Comparison of ENCODE assay signal across 1 cellular context in genomic region chr18:10682368-10682714, GRCh38.
A peak's percentile ranks its signal among the peaks of the same experiment; 100 is the strongest.
TF ChIP-seq lines count a peak whose summit lies in the region.

No MANE protein-coding gene starts in this region.

TF ChIP-seq in K562, 482 proteins besides CTCF, POLR2A, EP300 and RAD21 (continued from another document):
- TF ChIP-seq SNAPC5 (CRISPR knock-in tag; IDR thresholded peaks at IDR 0.05) = no peak
- no peak for TF ChIP-seq ZNF77 (CRISPR knock-in tag; IDR thresholded peaks at IDR 0.05)
- 0 out of 2 replicates have a peak, but pooled peaks have one; percentile 43 for TF ChIP-seq SMC3 (conservative IDR thresholded peaks at IDR 0.05; ENCODE audit: insufficient read depth, low read depth, low read length)
- TF ChIP-seq HMGN3 (IDR thresholded peaks at IDR 0.05; ENCODE audit: borderline replicate concordance, extremely low read depth, insufficient read length, low read depth, low read length) = no peak
- TF ChIP-seq PKNOX1 (IDR thresholded peaks at IDR 0.05) = no peak
